In the genomic region with DNA sequence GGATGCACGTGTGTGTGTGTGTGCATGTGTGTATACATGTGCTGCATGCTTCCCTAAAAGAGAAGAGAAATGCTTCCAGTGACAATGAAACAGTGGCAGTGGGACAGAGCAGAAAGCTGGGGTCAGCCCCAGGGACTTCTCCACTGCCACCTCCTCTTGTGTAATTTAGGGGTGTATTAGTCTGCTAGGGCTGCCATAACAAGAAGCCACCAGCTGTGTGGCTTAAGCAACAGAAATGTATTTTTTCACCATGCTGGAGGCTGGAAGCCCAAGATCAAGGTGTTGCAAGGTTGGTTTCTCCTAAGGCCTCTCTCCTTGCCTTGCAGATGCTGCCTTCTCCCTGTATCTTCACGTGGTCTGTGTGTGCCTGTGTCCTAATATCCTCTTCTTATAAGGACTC, we compare ENCODE assay signal across 1 cellular context.
TF ChIP-seq lines count a peak whose summit lies in the region.

No MANE protein-coding gene starts in this region.

TF ChIP-seq in IMR-90, 13 proteins besides CTCF, POLR2A, EP300 and RAD21:
- no peak for TF ChIP-seq CHD1 (IDR thresholded peaks at IDR 0.05; ENCODE audit: low read depth, low read length)
- TF ChIP-seq NFE2L2 (IDR thresholded peaks at IDR 0.05; ENCODE audit: low read depth, low read length): no peak
- no peak for TF ChIP-seq MAZ (IDR thresholded peaks at IDR 0.05; ENCODE audit: borderline replicate concordance, low read depth, low read length)
- TF ChIP-seq RCOR1 (IDR thresholded peaks at IDR 0.05; ENCODE audit: insufficient replicate concordance, low read length): no peak
